ENCODE assay signal across 8 cellular contexts in the genomic region with DNA sequence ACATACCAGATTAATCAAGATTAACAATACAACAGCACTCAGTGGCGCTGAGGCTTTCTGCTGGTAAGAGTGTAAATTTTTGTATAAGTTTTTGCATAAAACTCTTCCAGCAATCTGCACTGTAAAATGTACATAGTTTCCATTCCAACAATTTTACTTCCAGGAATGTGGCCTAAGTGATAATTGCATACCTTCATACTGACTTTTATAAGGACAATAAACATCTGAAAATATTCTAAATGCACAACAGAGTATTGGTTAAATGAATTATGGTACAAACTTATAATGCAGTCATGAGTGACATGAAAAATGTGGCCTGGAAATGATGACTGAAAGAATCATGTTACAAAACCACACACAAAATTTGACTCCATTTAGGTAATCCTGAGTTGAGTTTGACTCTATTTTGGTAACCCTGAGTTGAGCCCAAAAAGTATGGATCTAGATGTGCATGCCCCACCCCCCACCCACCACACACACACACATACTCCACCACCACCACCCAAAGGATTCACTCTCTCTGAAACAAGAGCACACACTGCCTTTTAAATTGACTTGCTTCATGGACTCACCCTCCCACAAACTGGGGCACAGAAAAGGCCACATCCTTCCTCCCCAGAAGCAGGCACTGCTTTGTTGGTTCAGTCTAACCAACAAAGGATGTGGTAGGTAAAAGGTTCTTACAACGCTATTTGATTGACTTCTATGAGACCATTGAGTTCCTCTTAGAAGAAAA.
DNase-seq lines count a peak whose midpoint lies in the region; ATAC-seq, FAIRE-seq and TF ChIP-seq lines count a peak whose summit lies in the region.

No MANE protein-coding gene starts in this region.

- TF ChIP-seq EP300 in GM12878 (IDR thresholded peaks at IDR 0.05; ENCODE audit: borderline replicate concordance in 1 of 2, control insufficient read depth in 1 of 2, low read depth in 2 of 2, low read length in 2 of 2): peak; percentile 74 to 78; a peak in 3 of 4 replicates

- H3K36me3 Mint-ChIP-seq in T-cell: peaks cover 17% of the 10 kb centered on the region

- peak; percentile 68 for FAIRE-seq in GM12878 (lab: Jason Lieb, UNC)

- H3K4me1 ChIP-seq in GM12878 (ENCODE audit: control insufficient read depth, insufficient read depth, low read length): peaks cover 63% of the 10 kb centered on the region

- H3K4me1 Mint-ChIP-seq in T-cell: peaks cover 55 to 72% (median 57%) of the 10 kb centered on the region in 3 donors

- H3K27ac Mint-ChIP-seq in T-cell: peak overlapping the region; percentile 53 to 60

- H3K9ac ChIP-seq in GM12878 (ENCODE audit: control insufficient read depth, insufficient read depth, low read length): peak overlapping the region; percentile 50

- in situ Hi-C loops in GM12878 (cut with MboI): no loop called here

- TF ChIP-seq POLR2A in GM12878 (IDR thresholded peaks at IDR 0.05; ENCODE audit: low read depth, low read length): peak; percentile 69

- no peak overlapping the region for H3K4me3 ChIP-seq in GM12878

- peak overlapping the region in 2 of 3 donors; percentile 50 to 54 for H3K4me3 Mint-ChIP-seq in T-cell

- H3K9me3 ChIP-seq in GM12878 (replicated peaks; ENCODE audit: control insufficient read depth, insufficient read depth, low read length): no peaks in the 10 kb centered on the region; the same call in 1 of the 3 replicates

- H4K20me1 ChIP-seq in GM12878 (ENCODE audit: control insufficient read depth, insufficient read depth): no peaks in the 10 kb centered on the region

- peak overlapping the region; percentile 97 for H3K27ac ChIP-seq in GM12878 (ENCODE audit: control insufficient read depth, insufficient read depth)

- H3K9me3 Mint-ChIP-seq in T-cell: no peaks in the 10 kb centered on the region

- no peaks in the 10 kb centered on the region for H3K36me3 ChIP-seq in GM12878 (ENCODE audit: control insufficient read depth in 2 of 2, insufficient read depth in 2 of 2, low read length in 1 of 2)

- peak overlapping the region; percentile 63 for H3K4me2 ChIP-seq in GM12878 (ENCODE audit: control insufficient read depth, insufficient read depth)

- intact Hi-C loops in GM12878 (cut with micrococcal nuclease; ENCODE audit: unreplicated experiment): loop anchor here (1.0 to 2.0 kb wide), 3 partner anchors 9 to 277 kb away; no protein-coding TSS in a partner anchor

- POLR2A ChIA-PET in T-cell (lab: Charles Lee) (no interaction called here), GM12878 (lab: Charles Lee) (interaction anchor here (1.3 to 1.9 kb wide), 2 partner anchors 15 to 276 kb away, joined by 3 to 9 read pairs; no protein-coding TSS in a partner anchor)

- DNase-seq in T-cell (peak; percentile 47 to 86 (median 70)), GM12878 (ENCODE audit: low read depth, low spot score) (peak; percentile 97), hypothalamus (lab: John Stamatoyannopoulos, UW) (no peak), DMS79 treated with DMSO at 0.1 percent for 48 hours (lab: John Stamatoyannopoulos, UW) (no peak), mesenteric fat pad (ENCODE audit: low spot score) (no peak)
- DNase-seq in stimulated activated CD4-positive, alpha-beta T cell treated with anti-CD3 and anti-CD28 coated beads, Interleukin-2, amount 100 ng/mL, for 24 hours: peak; percentile 60 to 62

- SMC1A ChIA-PET in GM12878 (lab: Charles Lee; ENCODE audit: uncharacterized antibody, unreplicated experiment): interaction anchor here (1.0 to 14.5 kb wide), 11 partner anchors 10 to 129 kb away, joined by 3 to 313 read pairs (median 17); no protein-coding TSS in a partner anchor

- TF ChIP-seq CTCF in GM12878 (IDR thresholded peaks at IDR 0.05 in 2 of 3, conservative IDR thresholded peaks at IDR 0.05 in 1 of 3; ENCODE audit: control insufficient read depth in 2 of 3, extremely low read depth in 1 of 3, insufficient read depth in 1 of 3, low read depth in 3 of 3, low read length in 3 of 3): no peak

- peak; percentile 44; the same call in 1 of the 2 replicates for TF ChIP-seq RAD21 in GM12878 (IDR thresholded peaks at IDR 0.05; ENCODE audit: insufficient read depth, low read depth, low read length)

- CTCF ChIA-PET in T-cell (lab: Charles Lee): interaction anchor here in 1 of 2 donors (0.7 kb wide), 1 partner anchor 238 kb away, joined by 3 read pairs; no protein-coding TSS in a partner anchor
- CTCF ChIA-PET in GM12878 (lab: Yijun Ruan, JAX): interaction anchor here (0.8 to 4.8 kb wide), 8 partner anchors 15 to 782 kb away, joined by 3 to 41 read pairs (median 3); no protein-coding TSS in a partner anchor

- RAD21 ChIA-PET in GM12878 (lab: Charles Lee; ENCODE audit: unreplicated experiment): interaction anchor here (1.0 to 14.7 kb wide), 7 partner anchors 14 to 129 kb away, joined by 3 to 339 read pairs (median 8); no protein-coding TSS in a partner anchor

- peaks cover 6% of the 10 kb centered on the region for H3K79me2 ChIP-seq in GM12878 (ENCODE audit: control insufficient read depth, insufficient read depth, low read length)

- BruUV-seq in GM12878 (replicated peaks; lab: Mats Ljungman, UMichigan): TSS peak; percentile 75

- H2AFZ ChIP-seq in GM12878 (ENCODE audit: control insufficient read depth, low read depth, low read length): no peak overlapping the region

- no peaks in the 10 kb centered on the region for H3K27me3 Mint-ChIP-seq in T-cell

- WGBS in GM12878 (ENCODE audit: insufficient coverage, insufficient replicate concordance, low lambda C conversion rate, missing lambda C conversion rate): 0% methylated on average over 2 of the region's 2 CpGs

- H3K27me3 ChIP-seq in GM12878 (replicated peaks in 1 of 2; ENCODE audit: control insufficient read depth in 2 of 2, insufficient read depth in 2 of 2, low read length in 1 of 2): no peaks in the 10 kb centered on the region

- ATAC-seq in GM18498 (IDR thresholded peaks at IDR 0.05; ENCODE audit: unreplicated experiment) (peak; percentile 57), HG02943 (IDR thresholded peaks at IDR 0.05; ENCODE audit: low read depth, unreplicated experiment) (peak; percentile 57), T-cell (replicated peaks in 1 of 4) (peak; percentile 95 to 100 (median 98)), GM12878 (peak; percentile 71)

TF ChIP-seq in GM12878, 131 proteins besides CTCF, POLR2A, EP300 and RAD21 (continues in another document):
- TF ChIP-seq NRF1 (conservative IDR thresholded peaks at IDR 0.05; ENCODE audit: low read depth, low read length) (no peak), SIX5 (IDR thresholded peaks at IDR 0.05; ENCODE audit: low read depth, low read length, severe bottlenecking) (peak; percentile 40), BHLHE40 (IDR thresholded peaks at IDR 0.05; ENCODE audit: borderline replicate concordance in 1 of 2, low read depth in 2 of 2, low read length in 1 of 2) (0 out of 4 replicates have a peak, but pooled peaks of 1 of the 2 experiments have one; percentile 61), IRF4 (IDR thresholded peaks at IDR 0.05; ENCODE audit: low read depth, low read length) (peak; percentile 86; the same call in 1 of the 2 replicates), KAT2A (conservative IDR thresholded peaks at IDR 0.05; ENCODE audit: control insufficient read depth, low read depth, low read length) (no peak), RUNX3 (IDR thresholded peaks at IDR 0.05; ENCODE audit: low read length) (no peak), SMAD5 (IDR thresholded peaks at IDR 0.05; ENCODE audit: low read depth) (0 out of 2 replicates have a peak, but pooled peaks have one; percentile 20), SMAD1 (IDR thresholded peaks at IDR 0.05; ENCODE audit: low read depth, partially characterized antibody) (peak; percentile 52), ATF3 (IDR thresholded peaks at IDR 0.05; ENCODE audit: borderline replicate concordance, extremely low read depth, low read depth, low read length) (no peak), LARP7 (IDR thresholded peaks at IDR 0.05) (no peak), SREBF1 (IDR thresholded peaks at IDR 0.05; ENCODE audit: low read length) (no peak), NR2C1 (IDR thresholded peaks at IDR 0.05) (no peak), IKZF2 (IDR thresholded peaks at IDR 0.05) (no peak), FOXK2 (IDR thresholded peaks at IDR 0.05) (no peak), KLF5 (IDR thresholded peaks at IDR 0.05; ENCODE audit: partially characterized antibody) (no peak)
- TF ChIP-seq, protein P1, sequence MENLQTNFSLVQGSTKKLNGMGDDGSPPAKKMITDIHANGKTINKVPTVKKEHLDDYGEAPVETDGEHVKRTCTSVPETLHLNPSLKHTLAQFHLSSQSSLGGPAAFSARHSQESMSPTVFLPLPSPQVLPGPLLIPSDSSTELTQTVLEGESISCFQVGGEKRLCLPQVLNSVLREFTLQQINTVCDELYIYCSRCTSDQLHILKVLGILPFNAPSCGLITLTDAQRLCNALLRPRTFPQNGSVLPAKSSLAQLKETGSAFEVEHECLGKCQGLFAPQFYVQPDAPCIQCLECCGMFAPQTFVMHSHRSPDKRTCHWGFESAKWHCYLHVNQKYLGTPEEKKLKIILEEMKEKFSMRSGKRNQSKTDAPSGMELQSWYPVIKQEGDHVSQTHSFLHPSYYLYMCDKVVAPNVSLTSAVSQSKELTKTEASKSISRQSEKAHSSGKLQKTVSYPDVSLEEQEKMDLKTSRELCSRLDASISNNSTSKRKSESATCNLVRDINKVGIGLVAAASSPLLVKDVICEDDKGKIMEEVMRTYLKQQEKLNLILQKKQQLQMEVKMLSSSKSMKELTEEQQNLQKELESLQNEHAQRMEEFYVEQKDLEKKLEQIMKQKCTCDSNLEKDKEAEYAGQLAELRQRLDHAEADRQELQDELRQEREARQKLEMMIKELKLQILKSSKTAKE (IDR thresholded peaks at IDR 0.05; ENCODE audit: low read depth, poor library complexity, severe bottlenecking): peak; percentile 74

Comparison
In these comparisons a context has a peak if more than half of its experiments do, and no peak if none do; other contexts are left out.
1. DNase-seq: peak in T-cell (34 of 34), GM12878 (single experiment) and stimulated activated CD4-positive, alpha-beta T cell treated with anti-CD3 and anti-CD28 coated beads, Interleukin-2, amount 100 ng/mL, for 24 hours (2 of 2); none in hypothalamus (0 of 51), DMS79 treated with DMSO at 0.1 percent for 48 hours (single experiment) and mesenteric fat pad (single experiment).
2. Peak in every context shown above with its lines, with median percentiles within 50 percentile points of each other: ATAC-seq.